8 cellular contexts compared by ENCODE assay signal in genomic region chr1:204411451-204412245, GRCh38.
DNase-seq lines count a peak whose midpoint lies in the region; ATAC-seq and TF ChIP-seq lines count a peak whose summit lies in the region.

Gene PPP1R15B, minus strand, starts transcription at chr1:204411817. Its CDS starts 406 bp downstream, at chr1:204411411.

- peak; percentile 93 for ATAC-seq in HG03196 (IDR thresholded peaks at IDR 0.05; ENCODE audit: unreplicated experiment)

- peak; percentile 99 for DNase-seq in AG08395 (ENCODE audit: low spot score)
- peak; percentile 97 for DNase-seq in NCI-H345 treated with DMSO at 0.1 percent for 48 hours (lab: John Stamatoyannopoulos, UW; ENCODE audit: unreplicated experiment)
- peak; percentile 95 to 97 (median 96) for DNase-seq in activated CD4-positive, CD25-positive, alpha-beta regulatory T cell (lab: John Stamatoyannopoulos, UW)
- DNase-seq in central memory CD4-positive, alpha-beta T cell, result peak; percentile 98
- DNase-seq in inferior parietal cortex (ENCODE audit: extremely low spot score), result peak; percentile 99
- DNase-seq in stimulated activated CD4-positive, alpha-beta T cell treated with anti-CD3 and anti-CD28 coated beads, Interleukin-12 subunit alpha, Interleukin-12 subunit beta, amount 100 ng/mL, for 24 hours (ENCODE audit: low read depth in 2 of 2), result peak; percentile 92 to 94

- peak; percentile 95 for TF ChIP-seq POLR2A in GM18951 (IDR thresholded peaks at IDR 0.05; ENCODE audit: extremely low read depth, insufficient read depth, insufficient read length)

- in situ Hi-C loops in GM18951 (cut with MboI; ENCODE audit: low sequenced_read_pairs, unreplicated experiment), result no loop called here

Comparison
In these comparisons a context has a peak if more than half of its experiments do, and no peak if none do; other contexts are left out.
1. Peak in every context shown above with its lines: DNase-seq and ATAC-seq.